In genomic region chr1:4517559-4517958, GRCh38 we compare ENCODE assay signal across 1 cellular context.
TF ChIP-seq lines count a peak whose summit lies in the region.

No MANE protein-coding gene starts in this region.

TF ChIP-seq in K562, 482 proteins besides CTCF, POLR2A, EP300 and RAD21 (continued from another document):
- no peak for TF ChIP-seq ARID4B (CRISPR knock-in tag; IDR thresholded peaks at IDR 0.05)
